Comparison of ENCODE assay signal across 19 cellular contexts in genomic region chr18:35183846-35184245, GRCh38. TPM values are rescaled to one million over a fixed set of nuclear protein-coding genes. Genes with fewer than 3 reads are reported as not detected.
DNase-seq lines count a peak whose midpoint lies in the region; ATAC-seq lines count a peak whose summit lies in the region.
"Had no signal": no experiment of that assay in that cellular context is flagged by ENCODE, and none has a peak within 500 bp of the region (broad histone marks: within the 10 kb centered on the region; RNA-seq: fewer than 3 reads in every experiment).

No MANE protein-coding gene starts in this region.

- no peak overlapping the region for H3K9ac ChIP-seq in Karpas-422 (ENCODE audit: low read length)
- no peak overlapping the region for H3K9ac ChIP-seq in adipocyte (ENCODE audit: low read length)
- H3K9ac ChIP-seq: BLaER1 had no signal

- H3K9me2 ChIP-seq in Karpas-422 (replicated peaks; ENCODE audit: insufficient read depth, low read length): no peaks in the 10 kb centered on the region

- H3K27ac ChIP-seq in Karpas-422 (ENCODE audit: low read length): peak overlapping the region; percentile 94; the same call in 1 of the 2 replicates
- H3K27ac ChIP-seq: BLaER1 had no signal

- H3K36me3 ChIP-seq in Karpas-422 (ENCODE audit: insufficient read depth, low read length) (no peaks in the 10 kb centered on the region; the same call in 1 of the 2 replicates), adipocyte (ENCODE audit: control insufficient read depth, insufficient read depth, low read length, severe bottlenecking) (no peaks in the 10 kb centered on the region)
- H3K36me3 ChIP-seq: BE2C, BLaER1 had no signal

- no peak overlapping the region for H3K4me2 ChIP-seq in Karpas-422 (ENCODE audit: low read depth, low read length, poor library complexity, severe bottlenecking)
- H3K4me2 ChIP-seq: BLaER1 had no signal

- H3K79me2 ChIP-seq in Karpas-422 (ENCODE audit: low read length): no peaks in the 10 kb centered on the region

- DNase-seq in Karpas-422: no peak
- DNase-seq in adipocyte (ENCODE audit: low read depth): peak; percentile 23
- DNase-seq in fibroblast of gingiva (ENCODE audit: low read depth): peak; percentile 84
- DNase-seq in superior temporal gyrus (ENCODE audit: extremely low spot score): peak; percentile 6
- DNase-seq in NCI-H2107 (lab: John Stamatoyannopoulos, UW): no peak
- DNase-seq in NCI-H524 (lab: John Stamatoyannopoulos, UW): no peak
- no peak for DNase-seq in NK-92 treated with Interleukin-12 subunit alpha and Interleukin-12 subunit beta, amount 100 ng/mL, for 24 hours (lab: John Stamatoyannopoulos, UW)
- DNase-seq: 8988T; ACHN; BE2C; C1 segment of cervical spinal cord; CD4-positive, alpha-beta memory T cell; CD4-positive, CD25-positive, alpha-beta regulatory T cell; CD8-positive, alpha-beta memory T cell; COR-L47; DMS79 treated with DMSO at 0.1 percent for 48 hours; GF-D8 had no signal

- ATAC-seq in GM19463 (IDR thresholded peaks at IDR 0.05; ENCODE audit: unreplicated experiment): no peak

- H3K9me3 ChIP-seq in Karpas-422 (ENCODE audit: low read length) (no peaks in the 10 kb centered on the region), adipocyte (ENCODE audit: control insufficient read depth, low read length) (no peaks in the 10 kb centered on the region)
- H3K9me3 ChIP-seq: BE2C, BLaER1 had no signal

- no peaks in the 10 kb centered on the region for H4K20me1 ChIP-seq in Karpas-422 (ENCODE audit: insufficient read depth, low read depth, low read length)
- H4K20me1 ChIP-seq: BLaER1 had no signal

- no peak overlapping the region for H2AFZ ChIP-seq in Karpas-422 (ENCODE audit: low read length)

- H3K27me3 ChIP-seq in Karpas-422 (ENCODE audit: low read length) (no peaks in the 10 kb centered on the region), adipocyte (replicated peaks; ENCODE audit: control insufficient read depth, insufficient read depth, low read length) (no peaks in the 10 kb centered on the region)
- H3K27me3 ChIP-seq: BE2C, BLaER1 had no signal

- H3K4me3 ChIP-seq in Karpas-422 (ENCODE audit: low read length) (no peak overlapping the region), adipocyte (ENCODE audit: low read length) (no peak overlapping the region)
- H3K4me3 ChIP-seq: BLaER1 had no signal

- H3K4me1 ChIP-seq in Karpas-422 (ENCODE audit: low read length): peaks cover 92% of the 10 kb centered on the region
- H3K4me1 ChIP-seq in adipocyte (ENCODE audit: control insufficient read depth, insufficient read depth, low read length): peaks cover 7% of the 10 kb centered on the region
- H3K4me1 ChIP-seq: BE2C, BLaER1 had no signal

RNA-seq across cellular contexts. Expression of gene ZNF397, which starts 57.0 kb away (rescaled TPM):
- total RNA-seq in Karpas-422 (2014; rRNA removed; shearing (Covaris generic); ENCODE audit: low replicate concordance): 31.7 and 36.4 TPM in 2 replicates

Comparison
In these comparisons a context has a peak if more than half of its experiments do, and no peak if none do; other contexts are left out.
1. DNase-seq: peak in adipocyte (single experiment), fibroblast of gingiva (single experiment) and superior temporal gyrus (single experiment); none in Karpas-422 (single experiment), NCI-H2107 (single experiment), NCI-H524 (0 of 2) and NK-92 treated with Interleukin-12 subunit alpha and Interleukin-12 subunit beta, amount 100 ng/mL, for 24 hours (single experiment).